ENCODE assay signal across 20 cellular contexts in the genomic region with DNA sequence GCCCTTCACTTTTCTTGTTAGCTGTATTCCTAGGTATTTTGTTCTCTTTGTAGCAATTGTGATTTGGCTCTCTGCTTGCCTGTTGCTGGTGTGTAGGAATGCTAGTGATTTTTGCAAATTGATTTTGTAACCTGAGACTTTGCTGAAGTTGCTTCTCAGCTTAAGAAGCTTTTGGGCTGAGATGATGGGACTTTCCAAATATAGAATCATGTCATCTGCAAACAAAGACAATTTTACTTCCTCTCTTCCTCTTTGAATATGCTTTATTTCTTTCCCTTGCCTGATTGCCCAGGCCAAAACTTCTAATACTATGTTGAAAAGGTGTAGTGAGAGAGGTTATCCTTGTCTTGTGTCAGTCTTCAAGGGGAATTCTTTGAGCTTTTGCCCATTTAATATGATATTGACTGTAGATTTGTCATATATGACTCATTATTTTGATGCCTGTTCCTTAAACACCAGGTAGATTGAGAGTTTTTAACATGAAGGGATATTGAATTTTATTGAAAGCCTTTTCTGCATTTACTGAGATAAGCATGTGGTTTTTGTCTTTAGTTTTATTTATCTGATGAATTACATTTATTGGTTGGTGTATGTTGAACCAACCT. TPM values are rescaled to one million over a fixed set of nuclear protein-coding genes. Genes with fewer than 3 reads are reported as not detected.
DNase-seq lines count a peak whose midpoint lies in the region; ATAC-seq, FAIRE-seq and TF ChIP-seq lines count a peak whose summit lies in the region.
"Had no signal": no experiment of that assay in that cellular context is flagged by ENCODE, and none has a peak within 500 bp of the region (broad histone marks: within the 10 kb centered on the region; RNA-seq: fewer than 3 reads in every experiment).

No MANE protein-coding gene starts in this region.

- no peak overlapping the region for H2AFZ ChIP-seq in OCI-LY1 (ENCODE audit: low read length)

- no peaks in the 10 kb centered on the region for H3K79me2 ChIP-seq in OCI-LY1 (ENCODE audit: insufficient read depth, low read length)

- no peaks in the 10 kb centered on the region for H3K27me3 ChIP-seq in OCI-LY1 (ENCODE audit: insufficient read depth, low read length)
- H3K27me3 ChIP-seq in bronchial epithelial cell (ENCODE audit: control insufficient read depth, insufficient read depth, low read length): no peaks in the 10 kb centered on the region
- no peaks in the 10 kb centered on the region for H3K27me3 ChIP-seq in ascending aorta
- H3K27me3 ChIP-seq in sigmoid colon: no peaks in the 10 kb centered on the region

- TF ChIP-seq CTCF in OCI-LY1 (IDR thresholded peaks at IDR 0.05; ENCODE audit: low read length) (no peak), bronchial epithelial cell (IDR thresholded peaks at IDR 0.05; ENCODE audit: insufficient read depth, low read length, severe bottlenecking) (no peak), ascending aorta (IDR thresholded peaks at IDR 0.05) (no peak), sigmoid colon (IDR thresholded peaks at IDR 0.05) (no peak)

- peaks cover 13% of the 10 kb centered on the region for H3K36me3 Mint-ChIP-seq in activated naive CD4-positive, alpha-beta T cell treated with anti-CD3 and anti-CD28 coated beads, Interleukin-2, amount 50 U/mL, for 24 hours

- no peak overlapping the region for H3K9ac ChIP-seq in OCI-LY1 (ENCODE audit: low read length)

- no peak for FAIRE-seq in bronchial epithelial cell (lab: Jason Lieb, UNC)

- no peak for TF ChIP-seq EP300 in sigmoid colon (IDR thresholded peaks at IDR 0.05)

- no peaks in the 10 kb centered on the region for H3K27me3 Mint-ChIP-seq in activated naive CD4-positive, alpha-beta T cell treated with anti-CD3 and anti-CD28 coated beads, Interleukin-2, amount 50 U/mL, for 24 hours
- H3K27me3 Mint-ChIP-seq in stimulated activated naive CD8-positive, alpha-beta T cell treated with anti-CD3 and anti-CD28 coated beads, Interleukin-15, amount 100 ng/mL, for 72 hours: no peaks in the 10 kb centered on the region

- intact Hi-C loops in ascending aorta (cut with DNase I): no loop called here
- intact Hi-C loops in sigmoid colon (cut with DNase I): loop anchor here (10.0 kb wide), 1 partner anchor 71 kb away; no protein-coding TSS in a partner anchor

- no peak for TF ChIP-seq POLR2A in sigmoid colon (IDR thresholded peaks at IDR 0.05)

- H3K4me3 Mint-ChIP-seq in activated naive CD4-positive, alpha-beta T cell treated with anti-CD3 and anti-CD28 coated beads, Interleukin-2, amount 50 U/mL, for 24 hours: peak overlapping the region; percentile 49
- peak overlapping the region; percentile 44 to 60 for H3K4me3 Mint-ChIP-seq in stimulated activated naive CD8-positive, alpha-beta T cell treated with anti-CD3 and anti-CD28 coated beads, Interleukin-15, amount 100 ng/mL, for 72 hours
- H3K4me3 Mint-ChIP-seq: neural crest cell had no signal

- peaks cover 80% of the 10 kb centered on the region for H3K4me1 Mint-ChIP-seq in activated naive CD4-positive, alpha-beta T cell treated with anti-CD3 and anti-CD28 coated beads, Interleukin-2, amount 50 U/mL, for 24 hours
- peaks cover 70% of the 10 kb centered on the region for H3K4me1 Mint-ChIP-seq in stimulated activated naive CD8-positive, alpha-beta T cell treated with anti-CD3 and anti-CD28 coated beads, Interleukin-15, amount 100 ng/mL, for 72 hours
- H3K4me1 Mint-ChIP-seq: neural crest cell had no signal

- H3K36me3 ChIP-seq in OCI-LY1 (ENCODE audit: insufficient read depth, low read length) (no peaks in the 10 kb centered on the region), bronchial epithelial cell (ENCODE audit: control insufficient read depth, insufficient read depth, low read length) (no peaks in the 10 kb centered on the region), ascending aorta (no peaks in the 10 kb centered on the region), sigmoid colon (no peaks in the 10 kb centered on the region)

- no peaks in the 10 kb centered on the region for H4K20me1 ChIP-seq in OCI-LY1 (ENCODE audit: insufficient read depth, low read length)

- ATAC-seq in stimulated activated naive CD8-positive, alpha-beta T cell treated with anti-CD3 and anti-CD28 coated beads, Interleukin-15, amount 100 ng/mL, for 72 hours: no peak
- ATAC-seq: left ventricle myocardium superior had no signal

- H3K4me2 ChIP-seq in OCI-LY1 (ENCODE audit: low read length): no peak overlapping the region

- H3K4me3 ChIP-seq in OCI-LY1 (ENCODE audit: low read depth, low read length, poor library complexity, severe bottlenecking) (no peak overlapping the region), bronchial epithelial cell (ENCODE audit: low read depth, low read length) (no peak overlapping the region), ascending aorta (no peak overlapping the region), sigmoid colon (no peak overlapping the region)

- no peaks in the 10 kb centered on the region for H3K9me3 ChIP-seq in OCI-LY1 (ENCODE audit: low read length)
- H3K9me3 ChIP-seq in ascending aorta: peaks cover 0 to 3% of the 10 kb centered on the region in 2 donors
- peaks cover 0 to 4% (median 0%) of the 10 kb centered on the region in 4 donors for H3K9me3 ChIP-seq in sigmoid colon

- H3K4me1 ChIP-seq in OCI-LY1 (ENCODE audit: insufficient read depth, low read length, severe bottlenecking): peaks cover 38% of the 10 kb centered on the region
- no peaks in the 10 kb centered on the region for H3K4me1 ChIP-seq in ascending aorta
- no peaks in the 10 kb centered on the region for H3K4me1 ChIP-seq in sigmoid colon

- H3K27ac Mint-ChIP-seq in activated naive CD4-positive, alpha-beta T cell treated with anti-CD3 and anti-CD28 coated beads, Interleukin-2, amount 50 U/mL, for 24 hours: peak overlapping the region; percentile 89
- H3K27ac Mint-ChIP-seq in stimulated activated naive CD8-positive, alpha-beta T cell treated with anti-CD3 and anti-CD28 coated beads, Interleukin-15, amount 100 ng/mL, for 72 hours: peak overlapping the region; percentile 8 to 82

- H3F3A ChIP-seq in OCI-LY1 (ENCODE audit: insufficient read depth, low read length): no peaks in the 10 kb centered on the region

- H3K9me2 ChIP-seq in OCI-LY1 (ENCODE audit: low read depth, low read length): no peaks in the 10 kb centered on the region

- no peak for DNase-seq in activated naive CD4-positive, alpha-beta T cell (lab: John Stamatoyannopoulos, UW)
- DNase-seq in bronchial epithelial cell (ENCODE audit: low read depth): peak; percentile 74
- no peak for DNase-seq in stimulated activated naive CD8-positive, alpha-beta T cell treated with anti-CD3 and anti-CD28 coated beads, Interleukin-15, amount 100 ng/mL, for 72 hours
- DNase-seq in ascending aorta (ENCODE audit: low spot score in 2 of 2): no peak
- no peak for DNase-seq in sigmoid colon
- DNase-seq in NCI-H345 (lab: John Stamatoyannopoulos, UW): no peak
- DNase-seq: AML-193; anterior cingulate cortex; left ventricle myocardium superior; NCI-H1436; NCI-H510A treated with DMSO at 0.1 percent for 48 hours; retina; stimulated activated CD4-positive, alpha-beta T cell treated with anti-CD3 and anti-CD28 coated beads, Interleukin-2, amount 100 ng/mL, for 48 hours; T1000 had no signal

- peaks cover 13% of the 10 kb centered on the region for H3K9me3 Mint-ChIP-seq in activated naive CD4-positive, alpha-beta T cell treated with anti-CD3 and anti-CD28 coated beads, Interleukin-2, amount 50 U/mL, for 24 hours
- H3K9me3 Mint-ChIP-seq in stimulated activated naive CD8-positive, alpha-beta T cell treated with anti-CD3 and anti-CD28 coated beads, Interleukin-15, amount 100 ng/mL, for 72 hours: peaks cover 22 to 23% of the 10 kb centered on the region in 2 donors

- peak overlapping the region; percentile 12 for H3K27ac ChIP-seq in OCI-LY1 (ENCODE audit: low read depth, low read length, poor library complexity, severe bottlenecking)
- no peak overlapping the region for H3K27ac ChIP-seq in ascending aorta
- no peak overlapping the region for H3K27ac ChIP-seq in sigmoid colon
- H3K27ac ChIP-seq: RWPE1 had no signal

RNA-seq across cellular contexts. Expression of a gene that starts 26.7 kb away (rescaled TPM):
- total RNA-seq in bronchial epithelial cell (not detected in 2 replicates), ascending aorta (not detected), sigmoid colon (not detected)
- 1 to 10 TPM in 1 of 3 donors, not detected in 2; 4.5 TPM for polyA plus RNA-seq in sigmoid colon
- total RNA-seq: dermis microvascular lymphatic vessel endothelial cell, left ventricle myocardium superior, neural crest cell, urinary bladder had no signal

RNA-seq across cellular contexts. Expression of a gene that starts 36.7 kb away (rescaled TPM):
- 1.9 and 2.6 TPM in 2 replicates for total RNA-seq in bronchial epithelial cell
- not detected for total RNA-seq in ascending aorta
- 10 to 100 TPM in 1 of 4 donors, 1 to 10 TPM in 3; 6.4 to 18.6 (median 8.8) TPM for total RNA-seq in sigmoid colon
- 10 to 100 TPM in 1 of 3 donors, 1 to 10 TPM in 1, under 1 TPM in 1; 0.69 to 24.0 (median 1.2) TPM for polyA plus RNA-seq in sigmoid colon

RNA-seq across cellular contexts. Expression of a gene that starts 54.5 kb away (rescaled TPM):
- total RNA-seq in bronchial epithelial cell (not detected in 2 replicates), ascending aorta (1.3 TPM), sigmoid colon (1 to 10 TPM; 2.7 to 7.8 (median 3.6) TPM)
- polyA plus RNA-seq in sigmoid colon: 10 to 100 TPM in 1 of 3 donors, 1 to 10 TPM in 2; 2.3 to 31.4 (median 3.0) TPM
- total RNA-seq: neural crest cell had no signal
